32 cellular contexts compared by ENCODE assay signal in the genomic region with DNA sequence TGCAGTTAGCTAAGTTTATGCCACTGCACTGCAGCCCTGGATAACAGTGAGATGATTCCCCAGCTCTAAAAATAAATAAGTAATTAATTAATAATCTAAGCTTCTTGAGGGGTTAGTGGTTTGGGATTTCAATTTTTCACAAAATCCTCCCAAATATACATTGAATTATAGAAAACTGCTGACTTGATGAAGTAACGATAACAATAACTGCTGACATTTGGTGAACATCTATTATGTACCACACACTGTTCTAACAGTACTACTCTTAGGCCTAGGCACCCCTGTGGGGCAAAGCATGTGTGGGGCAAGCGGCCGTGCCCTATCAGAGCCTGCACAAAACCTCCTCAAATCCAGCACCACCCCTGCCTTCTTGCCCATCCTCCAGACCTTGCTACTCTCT.
"Had no signal": no experiment of that assay in that cellular context is flagged by ENCODE, and none has a peak within 500 bp of the region (broad histone marks: within the 10 kb centered on the region; RNA-seq: fewer than 3 reads in every experiment).

No MANE protein-coding gene starts in this region.

- H3K27me3 ChIP-seq: ascending aorta, breast epithelium, esophagus squamous epithelium, gastroesophageal sphincter had no signal

- H3K36me3 ChIP-seq: ascending aorta, breast epithelium, esophagus squamous epithelium, gastroesophageal sphincter, heart right ventricle, WERI-Rb-1 had no signal

- H3K4me3 Mint-ChIP-seq: activated B cell treated with CpG ODN at 0.5 μM for 24 hours; activated CD4-positive, alpha-beta memory T cell treated with anti-CD3 and anti-CD28 coated beads, Interleukin-2, amount 10 ng/mL, durations not matched to agents 7 days and 5 days; activated CD4-positive, alpha-beta T cell treated with anti-CD3 and anti-CD28 coated beads, Interleukin-2, amount 10 ng/mL, durations not matched to agents 7 days and 5 days; activated naive CD4-positive, alpha-beta T cell treated with anti-CD3 and anti-CD28 coated beads, Interleukin-2, amount 10 ng/mL, durations not matched to agents 7 days and 5 days; activated naive CD8-positive, alpha-beta T cell treated with anti-CD3 and anti-CD28 coated beads, Interleukin-2, amount 10 ng/mL, durations not matched to agents 7 days and 5 days; activated T-cell treated with anti-CD3 and anti-CD28 coated beads, Interleukin-2, amount 50 U/mL, for 24 hours; activated T-cell treated with anti-CD3 and anti-CD28 coated beads, Interleukin-2, amount 50 U/mL, for 72 hours; brain; central memory CD8-positive, alpha-beta T cell; effector memory CD8-positive, alpha-beta T cell; T-helper 17 cell; T-helper 2 cell treated with Interferon-gamma antibody and Interleukin-4, amounts not matched to agents 5 μg/mL and 100 μg/mL, for 36 hours had no signal

- H3K27me3 Mint-ChIP-seq: activated CD4-positive, alpha-beta memory T cell treated with anti-CD3 and anti-CD28 coated beads, Interleukin-2, amount 10 ng/mL, durations not matched to agents 7 days and 5 days; activated CD4-positive, alpha-beta T cell treated with anti-CD3 and anti-CD28 coated beads, Interleukin-2, amount 10 ng/mL, durations not matched to agents 7 days and 5 days; activated naive CD4-positive, alpha-beta T cell treated with anti-CD3 and anti-CD28 coated beads, Interleukin-2, amount 10 ng/mL, durations not matched to agents 7 days and 5 days; activated naive CD8-positive, alpha-beta T cell treated with anti-CD3 and anti-CD28 coated beads, Interleukin-2, amount 10 ng/mL, durations not matched to agents 7 days and 5 days; activated T-cell treated with anti-CD3 and anti-CD28 coated beads, Interleukin-2, amount 50 U/mL, for 24 hours; brain; central memory CD8-positive, alpha-beta T cell; effector memory CD8-positive, alpha-beta T cell; T-helper 17 cell had no signal

- H3K36me3 Mint-ChIP-seq: activated naive CD4-positive, alpha-beta T cell treated with anti-CD3 and anti-CD28 coated beads, Interleukin-2, amount 10 ng/mL, durations not matched to agents 7 days and 5 days; activated naive CD4-positive, alpha-beta T cell treated with anti-CD3 and anti-CD28 coated beads, Interleukin-2, amount 50 U/mL, for 72 hours; activated naive CD8-positive, alpha-beta T cell treated with anti-CD3 and anti-CD28 coated beads, Interleukin-2, amount 10 ng/mL, durations not matched to agents 7 days and 5 days; brain had no signal

- H3K27ac Mint-ChIP-seq: activated B cell treated with CpG ODN at 0.5 μM for 24 hours; activated CD4-positive, alpha-beta memory T cell treated with anti-CD3 and anti-CD28 coated beads, Interleukin-2, amount 10 ng/mL, durations not matched to agents 7 days and 5 days; activated CD4-positive, alpha-beta T cell treated with anti-CD3 and anti-CD28 coated beads, Interleukin-2, amount 10 ng/mL, durations not matched to agents 7 days and 5 days; activated naive CD4-positive, alpha-beta T cell treated with anti-CD3 and anti-CD28 coated beads, Interleukin-2, amount 10 ng/mL, durations not matched to agents 7 days and 5 days; activated naive CD4-positive, alpha-beta T cell treated with anti-CD3 and anti-CD28 coated beads, Interleukin-2, amount 50 U/mL, for 72 hours; activated naive CD8-positive, alpha-beta T cell treated with anti-CD3 and anti-CD28 coated beads, Interleukin-2, amount 10 ng/mL, durations not matched to agents 7 days and 5 days; activated T-cell treated with anti-CD3 and anti-CD28 coated beads, Interleukin-2, amount 50 U/mL, for 24 hours; activated T-cell treated with anti-CD3 and anti-CD28 coated beads, Interleukin-2, amount 50 U/mL, for 72 hours; effector memory CD8-positive, alpha-beta T cell; T-helper 17 cell; T-helper 2 cell treated with Interferon-gamma antibody and Interleukin-4, amounts not matched to agents 5 μg/mL and 100 μg/mL, for 36 hours had no signal

- H3K27ac ChIP-seq: ascending aorta, breast epithelium, esophagus squamous epithelium, gastroesophageal sphincter, heart right ventricle, WERI-Rb-1 had no signal

- H3K4me1 Mint-ChIP-seq: activated B cell treated with CpG ODN at 0.5 μM for 24 hours; activated CD4-positive, alpha-beta memory T cell treated with anti-CD3 and anti-CD28 coated beads, Interleukin-2, amount 10 ng/mL, durations not matched to agents 7 days and 5 days; activated CD4-positive, alpha-beta T cell treated with anti-CD3 and anti-CD28 coated beads, Interleukin-2, amount 10 ng/mL, durations not matched to agents 7 days and 5 days; activated naive CD4-positive, alpha-beta T cell treated with anti-CD3 and anti-CD28 coated beads, Interleukin-2, amount 10 ng/mL, durations not matched to agents 7 days and 5 days; activated naive CD8-positive, alpha-beta T cell treated with anti-CD3 and anti-CD28 coated beads, Interleukin-2, amount 10 ng/mL, durations not matched to agents 7 days and 5 days; central memory CD8-positive, alpha-beta T cell; T-helper 17 cell had no signal

- H3K9me3 ChIP-seq: ascending aorta, breast epithelium, esophagus squamous epithelium, gastroesophageal sphincter, heart right ventricle had no signal

- H3K4me3 ChIP-seq: ascending aorta, breast epithelium, esophagus squamous epithelium, gastroesophageal sphincter, heart right ventricle had no signal

- H3K4me1 ChIP-seq: ascending aorta, breast epithelium, esophagus squamous epithelium, gastroesophageal sphincter, heart right ventricle had no signal

- ATAC-seq: activated CD4-positive, CD25-positive, alpha-beta regulatory T cell treated with anti-CD3 and anti-CD28 coated beads, Interleukin-2, amount 50 U/mL, for 24 hours; activated naive CD4-positive, alpha-beta T cell treated with anti-CD3 and anti-CD28 coated beads, Interleukin-2, amount 50 U/mL, for 72 hours; activated T-cell treated with anti-CD3 and anti-CD28 coated beads, Interleukin-2, amount 50 U/mL, for 72 hours; effector memory CD8-positive, alpha-beta T cell; gastroesophageal sphincter; heart right ventricle; T-helper 17 cell had no signal

- DNase-seq: activated B cell treated with CpG ODN at 0.5 μM for 24 hours; activated CD4-positive, alpha-beta memory T cell treated with anti-CD3 and anti-CD28 coated beads, Interleukin-2, amount 10 ng/mL, durations not matched to agents 7 days and 5 days; activated CD4-positive, alpha-beta T cell treated with anti-CD3 and anti-CD28 coated beads, Interleukin-2, amount 10 ng/mL, durations not matched to agents 7 days and 5 days; activated CD4-positive, alpha-beta T cell treated with anti-CD3 and anti-CD28 coated beads, Interleukin-2, amount 50 U/mL, for 4 hours; activated CD8-positive, alpha-beta memory T cell treated with anti-CD3 and anti-CD28 coated beads, Interleukin-2, amount 50 U/mL, for 48 hours; activated gamma-delta T cell; activated naive CD4-positive, alpha-beta T cell; activated naive CD4-positive, alpha-beta T cell treated with anti-CD3 and anti-CD28 coated beads, Interleukin-2, amount 10 ng/mL, durations not matched to agents 7 days and 5 days; activated naive CD8-positive, alpha-beta T cell treated with anti-CD3 and anti-CD28 coated beads, Interleukin-2, amount 10 ng/mL, durations not matched to agents 7 days and 5 days; activated T-cell treated with anti-CD3 and anti-CD28 coated beads for 4 hours; activated T-cell treated with anti-CD3 and anti-CD28 coated beads, Interleukin-2, amount 50 U/mL, for 24 hours; activated T-cell treated with anti-CD3 and anti-CD28 coated beads, Interleukin-2, amount 50 U/mL, for 72 hours; cortex of kidney; dermis blood vessel endothelial cell; effector CD4-positive, alpha-beta T cell; effector memory CD8-positive, alpha-beta T cell; erythroblast; esophagus squamous epithelium; foreskin melanocyte; heart right ventricle; T-helper 1 cell; T-helper 17 cell; T1000; WERI-Rb-1 had no signal

- H3K9me3 Mint-ChIP-seq: activated B cell treated with CpG ODN at 0.5 μM for 24 hours; activated CD4-positive, alpha-beta memory T cell treated with anti-CD3 and anti-CD28 coated beads, Interleukin-2, amount 10 ng/mL, durations not matched to agents 7 days and 5 days; activated CD4-positive, alpha-beta T cell treated with anti-CD3 and anti-CD28 coated beads, Interleukin-2, amount 10 ng/mL, durations not matched to agents 7 days and 5 days; activated T-cell treated with anti-CD3 and anti-CD28 coated beads, Interleukin-2, amount 50 U/mL, for 24 hours had no signal
